9 cellular contexts compared by ENCODE assay signal in the genomic region with DNA sequence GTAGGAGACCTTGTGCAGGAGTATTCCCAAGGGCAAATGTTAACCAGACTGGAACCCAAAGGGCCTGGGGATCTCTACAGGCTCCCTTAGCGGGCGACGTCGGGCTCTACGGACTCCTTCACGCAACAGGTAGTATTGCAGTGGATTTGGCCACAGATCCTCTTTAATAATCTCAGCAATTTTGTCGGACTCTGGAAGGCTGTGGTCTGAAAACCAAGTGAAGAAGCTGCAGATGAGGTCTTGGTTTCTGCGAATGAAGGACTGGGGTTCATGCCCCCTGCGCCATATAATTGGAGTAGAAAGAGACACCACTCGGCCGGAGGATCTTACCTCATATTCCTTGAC. TPM values are rescaled to one million over a fixed set of nuclear protein-coding genes. Genes with fewer than 3 reads are reported as not detected.
DNase-seq lines count a peak whose midpoint lies in the region; ATAC-seq, FAIRE-seq and TF ChIP-seq lines count a peak whose summit lies in the region.
"Had no signal": no experiment of that assay in that cellular context is flagged by ENCODE, and none has a peak within 500 bp of the region (broad histone marks: within the 10 kb centered on the region; RNA-seq: fewer than 3 reads in every experiment).

No MANE protein-coding gene starts in this region.

- FAIRE-seq in A549 (lab: Jason Lieb, UNC), result no peak

- 96% methylated on average over 11 of the region's 11 CpGs for WGBS in A549 (ENCODE audit: missing lambda C conversion rate)

- peak overlapping the region; percentile 94 for H3K4me2 ChIP-seq in A549

- TF ChIP-seq EP300 in A549 (IDR thresholded peaks at IDR 0.05), result no peak

- H3K4me3 ChIP-seq in A549 (peak overlapping the region; percentile 100), HUES6 (ENCODE audit: low read depth, low read length) (peak overlapping the region; percentile 78), breast epithelium (peak overlapping the region; percentile 89 to 91 (median 90)), mucosa of rectum (ENCODE audit: low read length in 2 of 2) (peak overlapping the region; percentile 98 to 99)

- H3K27me3 ChIP-seq in HUES6 (ENCODE audit: control insufficient read depth, insufficient read depth, low read length) (no peaks in the 10 kb centered on the region), breast epithelium (no peaks in the 10 kb centered on the region), mucosa of rectum (ENCODE audit: control insufficient read depth in 2 of 2, insufficient read depth in 2 of 2, low read length in 2 of 2) (no peaks in the 10 kb centered on the region)

- CTCF ChIA-PET in A549 (lab: Yijun Ruan, JAX), result interaction anchor here (1.2 to 3.8 kb wide), 5 partner anchors 10 to 389 kb away, joined by 3 to 17 read pairs (median 9); no protein-coding TSS in a partner anchor

- H3K36me3 ChIP-seq in HUES6 (ENCODE audit: control insufficient read depth, insufficient read depth, low read length) (peaks cover 9% of the 10 kb centered on the region; the same call in 1 of the 2 replicates), breast epithelium (no peaks in the 10 kb centered on the region), mucosa of rectum (ENCODE audit: control insufficient read depth in 2 of 2, insufficient read depth in 2 of 2, low read length in 2 of 2) (peaks cover 3 to 4% of the 10 kb centered on the region in 2 donors)

- POLR2A ChIA-PET in A549 (lab: Yijun Ruan, JAX), result interaction anchor here (1.6 to 1.8 kb wide), 2 partner anchors 10 to 292 kb away, joined by 5 to 11 read pairs; a partner anchor contains a TSS

- no peak for TF ChIP-seq RAD21 in A549 (conservative IDR thresholded peaks at IDR 0.05 in 1 of 2, IDR thresholded peaks at IDR 0.05 in 1 of 2)

- no peak for ATAC-seq in A549
- ATAC-seq in GM19452 (IDR thresholded peaks at IDR 0.05; ENCODE audit: unreplicated experiment), result no peak

- H3K27ac ChIP-seq in A549 (peak overlapping the region in 1 of 2 experiments; percentile 97; a peak in 2 of 6 replicates), HUES6 (ENCODE audit: low read depth, low read length) (no peak overlapping the region), breast epithelium (peak overlapping the region; percentile 99 to 100), mucosa of rectum (ENCODE audit: low read depth in 2 of 2, low read length in 2 of 2) (peak overlapping the region; percentile 99)

- H3K9me3 ChIP-seq in A549 (no peaks in the 10 kb centered on the region), HUES6 (ENCODE audit: control insufficient read depth, insufficient read depth, low read depth, low read length) (no peaks in the 10 kb centered on the region), breast epithelium (no peaks in the 10 kb centered on the region), mucosa of rectum (ENCODE audit: control insufficient read depth in 2 of 2, low read length in 2 of 2) (no peaks in the 10 kb centered on the region)
- H3K9me3 ChIP-seq: mucosa of descending colon had no signal

- TF ChIP-seq CTCF in A549 (IDR thresholded peaks at IDR 0.05) (no peak), breast epithelium (IDR thresholded peaks at IDR 0.05) (no peak)

- no peak for DNase-seq in A549 (ENCODE audit: low read depth in 1 of 2, low spot score in 1 of 2)
- no peak for DNase-seq in breast epithelium (ENCODE audit: low spot score in 2 of 2)
- no peak for DNase-seq in NCI-H510A (lab: John Stamatoyannopoulos, UW)
- DNase-seq in iPS-NIHi7 (ENCODE audit: extremely low spot score), result no peak
- DNase-seq in activated CD4-positive, CD25-positive, alpha-beta regulatory T cell treated with anti-CD3 and anti-CD28 coated beads, Interleukin-2, amount 50 U/mL, for 72 hours, result no peak

- peaks cover 36% of the 10 kb centered on the region for H3K4me1 ChIP-seq in A549
- H3K4me1 ChIP-seq in HUES6 (ENCODE audit: control insufficient read depth, insufficient read depth, low read length), result peaks cover 15% of the 10 kb centered on the region
- peaks cover 0 to 13% of the 10 kb centered on the region in 2 donors for H3K4me1 ChIP-seq in breast epithelium
- peaks cover 15 to 26% of the 10 kb centered on the region in 2 donors for H3K4me1 ChIP-seq in mucosa of rectum (ENCODE audit: control insufficient read depth in 2 of 2, insufficient read depth in 2 of 2, low read length in 2 of 2)

- H3K9ac ChIP-seq in HUES6 (ENCODE audit: low read length) (peak overlapping the region; percentile 88), mucosa of rectum (ENCODE audit: low read depth in 1 of 2, low read length in 2 of 2) (peak overlapping the region; percentile 97 to 99)

- TF ChIP-seq POLR2A in A549 (IDR thresholded peaks at IDR 0.05; ENCODE audit: low read length) (no peak), breast epithelium (IDR thresholded peaks at IDR 0.05) (no peak)

- intact Hi-C loops in breast epithelium (cut with DNase I; ENCODE audit: low total_unique reads), result no loop called here

TF ChIP-seq in A549, 52 proteins besides CTCF, POLR2A, EP300 and RAD21:
- TF ChIP-seq PHF8 (IDR thresholded peaks at IDR 0.05; ENCODE audit: borderline replicate concordance, low read depth) (no peak), ESRRA (IDR thresholded peaks at IDR 0.05; ENCODE audit: borderline replicate concordance, low read length) (no peak), TFCP2L1 (CRISPR knock-in tag; IDR thresholded peaks at IDR 0.05) (no peak), HOXB13 (CRISPR knock-in tag; IDR thresholded peaks at IDR 0.05; ENCODE audit: low read depth) (no peak), NPAS2 (CRISPR knock-in tag; IDR thresholded peaks at IDR 0.05; ENCODE audit: borderline replicate concordance) (no peak), ZNF302 (CRISPR knock-in tag; IDR thresholded peaks at IDR 0.05) (no peak), MAFK (IDR thresholded peaks at IDR 0.05; ENCODE audit: partially characterized antibody) (no peak), ZSCAN20 (CRISPR knock-in tag; IDR thresholded peaks at IDR 0.05) (no peak), HOXB5 (CRISPR knock-in tag; IDR thresholded peaks at IDR 0.05) (no peak)
- TF ChIP-seq, protein P1, sequence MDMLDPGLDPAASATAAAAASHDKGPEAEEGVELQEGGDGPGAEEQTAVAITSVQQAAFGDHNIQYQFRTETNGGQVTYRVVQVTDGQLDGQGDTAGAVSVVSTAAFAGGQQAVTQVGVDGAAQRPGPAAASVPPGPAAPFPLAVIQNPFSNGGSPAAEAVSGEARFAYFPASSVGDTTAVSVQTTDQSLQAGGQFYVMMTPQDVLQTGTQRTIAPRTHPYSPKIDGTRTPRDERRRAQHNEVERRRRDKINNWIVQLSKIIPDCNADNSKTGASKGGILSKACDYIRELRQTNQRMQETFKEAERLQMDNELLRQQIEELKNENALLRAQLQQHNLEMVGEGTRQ (IDR thresholded peaks at IDR 0.05), result no peak

RNA-seq across cellular contexts. Expression of a gene that starts 1.3 kb away (rescaled TPM):
- polyA plus RNA-seq in A549 (2011; rRNA removed) (31.6 and 32.5 TPM in 2 replicates), A549 (2017; fragmentation: RNase III; extraction: RNeasy Plus Mini Kit Qiagen cat#74134 plus additional on column Dnase treatment) (27.8 to 31.9 TPM (median 31.8 TPM) in 3 replicates)
- 11.4 and 13.2 TPM in 2 replicates for polyA plus RNA-seq in A549 (2012; cell fraction: cytosol; rRNA removed)
- 11.1 and 15.2 TPM in 2 replicates for polyA plus RNA-seq in A549 (2012; cell fraction: nucleus; rRNA removed)
- polyA minus RNA-seq in A549 (2011; rRNA and poly(A)+ RNA removed), result 36.0 and 42.7 TPM in 2 replicates
- 10 to 100 TPM; 55.4 to 81.8 (median 63.8) TPM for total RNA-seq in breast epithelium

RNA-seq across cellular contexts. Expression of a gene that starts 24.6 kb away (rescaled TPM):
- polyA plus RNA-seq in A549 (2011; rRNA removed) (5.6 TPM in 2 replicates), A549 (2017; fragmentation: RNase III; extraction: RNeasy Plus Mini Kit Qiagen cat#74134 plus additional on column Dnase treatment) (3.7 to 4.2 TPM (median 3.9 TPM) in 3 replicates)
- 3.2 and 3.5 TPM in 2 replicates for polyA plus RNA-seq in A549 (2012; cell fraction: cytosol; rRNA removed)
- polyA plus RNA-seq in A549 (2012; cell fraction: nucleus; rRNA removed), result 4.6 and 6.1 TPM in 2 replicates
- polyA minus RNA-seq in A549 (2011; rRNA and poly(A)+ RNA removed), result 4.1 and 5.4 TPM in 2 replicates
- 10 to 100 TPM; 15.2 to 22.2 (median 19.0) TPM for total RNA-seq in breast epithelium
